In the genomic region with DNA sequence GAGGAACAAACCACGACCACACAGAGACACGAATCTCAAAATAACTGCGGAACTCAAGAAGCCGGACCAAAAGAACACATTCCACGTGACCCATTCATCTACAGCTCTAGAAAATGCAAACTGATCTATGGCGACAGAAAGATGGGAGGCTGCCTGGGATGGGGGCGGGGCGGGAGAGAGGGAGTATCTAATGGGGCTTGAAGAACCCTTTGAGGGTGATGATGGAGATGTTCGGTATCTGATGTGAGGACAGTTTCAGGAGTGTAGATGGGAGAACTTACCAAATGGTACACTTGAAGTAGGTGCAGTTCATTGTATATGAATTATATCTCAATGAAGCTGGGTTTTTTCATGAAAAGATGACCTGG, we compare ENCODE assay signal across 21 cellular contexts. TPM values are rescaled to one million over a fixed set of nuclear protein-coding genes. Genes with fewer than 3 reads are reported as not detected.
A peak's percentile ranks its signal among the peaks of the same experiment; 100 is the strongest.
DNase-seq lines count a peak whose midpoint lies in the region; ATAC-seq and TF ChIP-seq lines count a peak whose summit lies in the region.
"Had no signal": no experiment of that assay in that cellular context is flagged by ENCODE, and none has a peak within 500 bp of the region (broad histone marks: within the 10 kb centered on the region; RNA-seq: fewer than 3 reads in every experiment).

No MANE protein-coding gene starts in this region.

- H3K36me3 ChIP-seq in right atrium auricular region, result no peaks in the 10 kb centered on the region
- no peaks in the 10 kb centered on the region for H3K36me3 ChIP-seq in spleen
- H3K36me3 ChIP-seq: BE2C had no signal

- no peak for ATAC-seq in Right ventricle myocardium inferior
- no peak for ATAC-seq in activated CD8-positive, alpha-beta memory T cell treated with anti-CD3 and anti-CD28 coated beads, Interleukin-2, amount 10 ng/mL, durations not matched to agents 7 days and 5 days
- ATAC-seq: activated T-helper 17 cell treated with anti-CD3 and anti-CD28 coated beads, Interleukin-2, amount 50 U/mL, for 72 hours; stimulated activated naive CD8-positive, alpha-beta T cell treated with anti-CD3 and anti-CD28 coated beads, Interleukin-15, Interleukin-2, amounts not matched to agents 100 U/mL and 50 U/mL, for 24 hours had no signal

- intact Hi-C loops in Right ventricle myocardium inferior (cut with DNase I) (loop anchor here (2.0 kb wide), 1 partner anchor 34 kb away; the partner anchor contains the start of gene KLF11), spleen (cut with DNase I; ENCODE audit: low total_unique reads) (no loop called here)

- peak overlapping the region; percentile 59 for H3K27ac Mint-ChIP-seq in nephron progenitor cell
- no peak overlapping the region for H3K27ac Mint-ChIP-seq in activated CD8-positive, alpha-beta memory T cell treated with anti-CD3 and anti-CD28 coated beads, Interleukin-2, amount 10 ng/mL, durations not matched to agents 7 days and 5 days
- H3K27ac Mint-ChIP-seq: activated naive CD8-positive, alpha-beta T cell; activated T-helper 17 cell treated with anti-CD3 and anti-CD28 coated beads, Interleukin-2, amount 50 U/mL, for 72 hours had no signal

- H3K27ac ChIP-seq in right atrium auricular region, result peak overlapping the region; percentile 68 to 92
- H3K27ac ChIP-seq in spleen, result no peak overlapping the region
- H3K27ac ChIP-seq: HL-60 had no signal

- no peak overlapping the region for H3K4me3 Mint-ChIP-seq in nephron progenitor cell
- H3K4me3 Mint-ChIP-seq in activated CD8-positive, alpha-beta memory T cell treated with anti-CD3 and anti-CD28 coated beads, Interleukin-2, amount 10 ng/mL, durations not matched to agents 7 days and 5 days, result no peak overlapping the region
- H3K4me3 Mint-ChIP-seq: activated naive CD8-positive, alpha-beta T cell; activated T-helper 17 cell treated with anti-CD3 and anti-CD28 coated beads, Interleukin-2, amount 50 U/mL, for 72 hours; H9 had no signal

- H3K27me3 Mint-ChIP-seq in nephron progenitor cell (ENCODE audit: low read depth, poor library complexity), result peaks cover 12% of the 10 kb centered on the region
- peaks cover 28% of the 10 kb centered on the region for H3K27me3 Mint-ChIP-seq in activated CD8-positive, alpha-beta memory T cell treated with anti-CD3 and anti-CD28 coated beads, Interleukin-2, amount 10 ng/mL, durations not matched to agents 7 days and 5 days
- H3K27me3 Mint-ChIP-seq: activated T-helper 17 cell treated with anti-CD3 and anti-CD28 coated beads, Interleukin-2, amount 50 U/mL, for 72 hours had no signal

- no peak for TF ChIP-seq POLR2A in spleen (IDR thresholded peaks at IDR 0.05)

- H3K27me3 ChIP-seq in right atrium auricular region (no peaks in the 10 kb centered on the region), spleen (replicated peaks in 1 of 7) (peaks cover 0 to 18% (median 0%) of the 10 kb centered on the region in 7 donors)
- H3K27me3 ChIP-seq: BE2C had no signal

- H3K4me1 Mint-ChIP-seq in nephron progenitor cell, result peaks cover 41% of the 10 kb centered on the region
- H3K4me1 Mint-ChIP-seq in activated CD8-positive, alpha-beta memory T cell treated with anti-CD3 and anti-CD28 coated beads, Interleukin-2, amount 10 ng/mL, durations not matched to agents 7 days and 5 days, result no peaks in the 10 kb centered on the region
- H3K4me1 Mint-ChIP-seq: activated T-helper 17 cell treated with anti-CD3 and anti-CD28 coated beads, Interleukin-2, amount 50 U/mL, for 72 hours had no signal

- H3K4me3 ChIP-seq in right atrium auricular region (no peak overlapping the region), spleen (no peak overlapping the region)

- no peaks in the 10 kb centered on the region for H3K36me3 Mint-ChIP-seq in nephron progenitor cell (ENCODE audit: low read depth)
- H3K36me3 Mint-ChIP-seq in activated CD8-positive, alpha-beta memory T cell treated with anti-CD3 and anti-CD28 coated beads, Interleukin-2, amount 10 ng/mL, durations not matched to agents 7 days and 5 days, result no peaks in the 10 kb centered on the region
- H3K36me3 Mint-ChIP-seq: activated naive CD8-positive, alpha-beta T cell had no signal

- H3K4me1 ChIP-seq in right atrium auricular region (peaks cover 0 to 40% of the 10 kb centered on the region in 2 donors), spleen (peaks cover 0 to 19% (median 11%) of the 10 kb centered on the region in 6 donors)

- WGBS in spleen, 5 donors, result 82 to 92% (median 90%) methylated on average over 9 of the region's 9 CpGs

- CTCF ChIA-PET in activated CD8-positive, alpha-beta memory T cell treated with anti-CD3 and anti-CD28 coated beads, Interleukin-2, amount 10 ng/mL, durations not matched to agents 7 days and 5 days (lab: Charles Lee), result no interaction called here

- no peak for TF ChIP-seq CTCF in right atrium auricular region (IDR thresholded peaks at IDR 0.05)
- TF ChIP-seq CTCF in nephron progenitor cell (IDR thresholded peaks at IDR 0.05), result no peak
- no peak for TF ChIP-seq CTCF in spleen (IDR thresholded peaks at IDR 0.05 in 8 of 11, conservative IDR thresholded peaks at IDR 0.05 in 3 of 11)

- no peaks in the 10 kb centered on the region for H3K9me3 Mint-ChIP-seq in nephron progenitor cell
- no peaks in the 10 kb centered on the region for H3K9me3 Mint-ChIP-seq in activated CD8-positive, alpha-beta memory T cell treated with anti-CD3 and anti-CD28 coated beads, Interleukin-2, amount 10 ng/mL, durations not matched to agents 7 days and 5 days (ENCODE audit: low read depth)
- H3K9me3 Mint-ChIP-seq: activated T-helper 17 cell treated with anti-CD3 and anti-CD28 coated beads, Interleukin-2, amount 50 U/mL, for 72 hours; H9 had no signal

- DNase-seq in right atrium auricular region (ENCODE audit: low spot score) (no peak), Right ventricle myocardium inferior (ENCODE audit: missing footprints) (no peak), nephron progenitor cell (no peak), spleen (peak; percentile 15), HPDE6-E6E7 (ENCODE audit: extremely low spot score) (no peak)
- DNase-seq in activated CD8-positive, alpha-beta memory T cell treated with anti-CD3 and anti-CD28 coated beads, Interleukin-2, amount 10 ng/mL, durations not matched to agents 7 days and 5 days, result no peak
- no peak for DNase-seq in activated CD4-positive, alpha-beta T cell treated with anti-CD3 and anti-CD28 coated beads for 48 hours
- no peak for DNase-seq in stimulated activated naive CD4-positive, alpha-beta T cell (lab: John Stamatoyannopoulos, UW)
- DNase-seq: BE2C; COR-L47; DMS79 treated with DMSO at 0.1 percent for 48 hours; H9; kidney glomerular epithelial cell; NCI-H1092 treated with DMSO at 0.1 percent for 48 hours; NCI-H1930; NCI-H2227 treated with DMSO at 0.1 percent for 48 hours; stimulated activated naive CD8-positive, alpha-beta T cell treated with anti-CD3 and anti-CD28 coated beads, Interleukin-15, Interleukin-2, amounts not matched to agents 100 U/mL and 50 U/mL, for 24 hours; trophoblast cell had no signal

- H3K9me3 ChIP-seq in right atrium auricular region, result no peaks in the 10 kb centered on the region
- no peaks in the 10 kb centered on the region for H3K9me3 ChIP-seq in spleen
- H3K9me3 ChIP-seq: BE2C had no signal

RNA-seq across cellular contexts. Expression of gene KLF11, which starts 34.6 kb away (rescaled TPM):
- total RNA-seq in right atrium auricular region, result 10 to 100 TPM; 18.8 to 30.6 TPM
- 28.2 TPM for total RNA-seq in Right ventricle myocardium inferior
- total RNA-seq in spleen, result 10 to 100 TPM; 18.3 to 46.1 (median 33.5) TPM
- 10 to 100 TPM in 1 of 3 donors, 1 to 10 TPM in 2; 5.4 to 13.3 (median 8.0) TPM for polyA plus RNA-seq in spleen
- total RNA-seq in activated CD8-positive, alpha-beta memory T cell treated with anti-CD3 and anti-CD28 coated beads, Interleukin-2, amount 10 ng/mL, durations not matched to agents 7 days and 5 days, result 10 to 100 TPM; 10.4 to 11.0 TPM

RNA-seq across cellular contexts. Expression of gene GRHL1, which starts 57.3 kb away (rescaled TPM):
- total RNA-seq in right atrium auricular region (1 to 10 TPM; 1.3 to 3.2 TPM), Right ventricle myocardium inferior (0.81 TPM), spleen (1 to 10 TPM; 1.0 to 3.0 (median 1.6) TPM)
- under 1 TPM; 0.20 to 0.64 (median 0.53) TPM for polyA plus RNA-seq in spleen
- total RNA-seq in activated CD8-positive, alpha-beta memory T cell treated with anti-CD3 and anti-CD28 coated beads, Interleukin-2, amount 10 ng/mL, durations not matched to agents 7 days and 5 days, result 1 to 10 TPM in 1 of 2 experiments, under 1 TPM in 1; 0.64 to 1.0 TPM

Comparison
In these comparisons a context has a peak if more than half of its experiments do, and no peak if none do; other contexts are left out.
1. H3K27ac ChIP-seq: peak in right atrium auricular region (2 of 2); none in spleen (0 of 8).